ENCODE assay signal across 22 cellular contexts in genomic region chr1:203899317-203899716, GRCh38. TPM values are rescaled to one million over a fixed set of nuclear protein-coding genes. Genes with fewer than 3 reads are reported as not detected.
DNase-seq lines count a peak whose midpoint lies in the region; ATAC-seq, FAIRE-seq and TF ChIP-seq lines count a peak whose summit lies in the region.
"Had no signal": no experiment of that assay in that cellular context is flagged by ENCODE, and none has a peak within 500 bp of the region (broad histone marks: within the 10 kb centered on the region; RNA-seq: fewer than 3 reads in every experiment).

No MANE protein-coding gene starts in this region.

- CTCF ChIA-PET in A549 (lab: Yijun Ruan, JAX): interaction anchor here (0.6 to 4.5 kb wide), 2 partner anchors 29 to 536 kb away, joined by 3 to 30 read pairs; no protein-coding TSS in a partner anchor

- TF ChIP-seq CTCF in A549 (IDR thresholded peaks at IDR 0.05): no peak
- no peak for TF ChIP-seq CTCF in body of pancreas (IDR thresholded peaks at IDR 0.05)
- no peak for TF ChIP-seq CTCF in mucosa of descending colon (IDR thresholded peaks at IDR 0.05)

- H3K36me3 ChIP-seq in body of pancreas (replicated peaks in 1 of 2; ENCODE audit: insufficient read depth in 1 of 2, low read depth in 2 of 2): no peaks in the 10 kb centered on the region
- H3K36me3 ChIP-seq in mucosa of descending colon (ENCODE audit: low read depth): no peaks in the 10 kb centered on the region
- H3K36me3 ChIP-seq: BE2C had no signal

- TF ChIP-seq POLR2A in A549 (IDR thresholded peaks at IDR 0.05; ENCODE audit: low read length) (no peak), body of pancreas (IDR thresholded peaks at IDR 0.05) (no peak)

- POLR2A ChIA-PET in A549 (lab: Yijun Ruan, JAX): no interaction called here

- peaks cover 3% of the 10 kb centered on the region; the same call in 1 of the 3 replicates for H3K9me3 ChIP-seq in A549
- peaks cover 0 to 8% (median 0%) of the 10 kb centered on the region in 3 donors for H3K9me3 ChIP-seq in body of pancreas
- H3K9me3 ChIP-seq in mucosa of descending colon: peaks cover 6% of the 10 kb centered on the region

- whole genome bisulfite sequencing in A549 (ENCODE audit: missing lambda C conversion rate): 7% methylated on average over 1 of the region's 1 CpG
- 5 to 13% methylated on average over 1 of the region's 1 CpG for WGBS in body of pancreas, 2 donors

- H3K27me3 ChIP-seq in body of pancreas: no peaks in the 10 kb centered on the region
- H3K27me3 ChIP-seq: BE2C had no signal

- no peak for DNase-seq in A549 (ENCODE audit: low read depth in 1 of 2, low spot score in 1 of 2)
- no peak for DNase-seq in body of pancreas
- DNase-seq in left lobe of liver (ENCODE audit: low spot score): no peak
- DNase-seq in mucosa of descending colon: no peak
- no peak for DNase-seq in NK-92 (lab: John Stamatoyannopoulos, UW; ENCODE audit: unreplicated experiment)
- DNase-seq in activated CD8-positive, alpha-beta memory T cell treated with anti-CD3 and anti-CD28 coated beads for 24 hours: no peak
- DNase-seq in GM19240 (ENCODE audit: insufficient read length, low spot score): no peak
- DNase-seq: ACHN; BE2C; CD4-positive, alpha-beta T cell; DMS153; DMS79; GDM1; GOT3; H7; HFFc6 had no signal

- H3K4me2 ChIP-seq in A549: peak overlapping the region; percentile 49

- H3K27ac ChIP-seq in A549 (no peak overlapping the region; a peak in 1 of 6 replicates), body of pancreas (peak overlapping the region in 2 of 4 donors; percentile 38 to 64)
- H3K27ac ChIP-seq: C4-2B had no signal

- TF ChIP-seq RAD21 in A549 (conservative IDR thresholded peaks at IDR 0.05 in 1 of 2, IDR thresholded peaks at IDR 0.05 in 1 of 2): no peak

- no peak for FAIRE-seq in A549 (lab: Jason Lieb, UNC)
- FAIRE-seq: GM12892, GM18507, HTR-8/SVneo had no signal

- H3K4me1 ChIP-seq in A549 (peaks cover 16% of the 10 kb centered on the region; the same call in 2 of the 3 replicates), body of pancreas (peaks cover 14% of the 10 kb centered on the region), mucosa of descending colon (ENCODE audit: low read depth) (peaks cover 7% of the 10 kb centered on the region)
- H3K4me1 ChIP-seq: BE2C had no signal

- no peak overlapping the region for H3K4me3 ChIP-seq in A549
- no peak overlapping the region for H3K4me3 ChIP-seq in body of pancreas
- no peak overlapping the region for H3K4me3 ChIP-seq in mucosa of descending colon

- TF ChIP-seq EP300 in A549 (IDR thresholded peaks at IDR 0.05): no peak

- ATAC-seq in A549 (peak in 1 of 2 experiments; percentile 36; a peak in 2 of 6 replicates), body of pancreas (peak; percentile 56), left lobe of liver (peak; percentile 87), mucosa of descending colon (peak; percentile 88), GM18517 (IDR thresholded peaks at IDR 0.05; ENCODE audit: unreplicated experiment) (no peak)
- ATAC-seq: HCT116 had no signal

- intact Hi-C loops in body of pancreas (cut with DNase I): no loop called here
- intact Hi-C loops in mucosa of descending colon (cut with DNase I, micrococcal nuclease): no loop called here

TF ChIP-seq in A549, 52 proteins besides CTCF, POLR2A, EP300 and RAD21:
- TF ChIP-seq GATA3 (IDR thresholded peaks at IDR 0.05; ENCODE audit: borderline replicate concordance): peak; percentile 50; the same call in 1 of the 2 replicates
- no peak for TF ChIP-seq ATOH8 (CRISPR knock-in tag; IDR thresholded peaks at IDR 0.05; ENCODE audit: low read depth)
- no peak for TF ChIP-seq ELK1 (IDR thresholded peaks at IDR 0.05; ENCODE audit: low read depth, low read length)
- TF ChIP-seq RNF2 (IDR thresholded peaks at IDR 0.05; ENCODE audit: borderline replicate concordance, low read depth): no peak
- TF ChIP-seq TFCP2L1 (CRISPR knock-in tag; IDR thresholded peaks at IDR 0.05): no peak
- TF ChIP-seq KDM1A (IDR thresholded peaks at IDR 0.05; ENCODE audit: low read depth): no peak

RNA-seq across cellular contexts. Expression of gene SNRPE, which starts 37.9 kb away (rescaled TPM):
- polyA plus RNA-seq in A549 (2011; rRNA removed) (371 and 386 TPM in 2 replicates), A549 (2017; fragmentation: RNase III; extraction: RNeasy Plus Mini Kit Qiagen cat#74134 plus additional on column Dnase treatment) (400 to 433 TPM (median 414 TPM) in 3 replicates)
- polyA plus RNA-seq in A549 (2012; cell fraction: cytosol; rRNA removed): 215 and 301 TPM in 2 replicates
- 35.6 and 71.1 TPM in 2 replicates for polyA plus RNA-seq in A549 (2012; cell fraction: nucleus; rRNA removed)
- polyA minus RNA-seq in A549 (2011; rRNA and poly(A)+ RNA removed): 29.5 and 44.4 TPM in 2 replicates
- total RNA-seq in body of pancreas (10 to 100 TPM; 27.2 to 80.8 TPM), left lobe of liver (27.7 TPM), mucosa of descending colon (10 to 100 TPM; 53.2 to 91.1 (median 53.5) TPM)
